Comparison of ENCODE assay signal across 1 cellular context in the genomic region with DNA sequence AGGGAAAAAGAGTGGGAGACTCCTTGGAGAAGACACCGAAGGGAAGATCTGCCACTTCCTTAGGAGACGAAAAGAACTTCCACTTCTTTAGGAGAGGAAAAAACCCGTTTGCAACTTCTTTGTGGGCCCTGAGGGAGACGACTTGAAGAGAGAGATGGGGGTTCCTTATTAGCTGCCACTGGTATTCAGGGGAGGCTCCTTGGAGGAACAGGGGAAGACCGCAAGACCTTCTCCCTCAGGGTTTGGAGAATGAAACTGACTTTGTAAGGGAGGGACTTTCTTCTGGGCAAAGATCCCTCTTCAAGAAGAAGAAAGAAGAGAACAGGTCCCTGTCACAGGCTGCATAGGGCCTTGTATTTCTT.
TF ChIP-seq lines count a peak whose summit lies in the region.

No MANE protein-coding gene starts in this region.

TF ChIP-seq in GM23338, 12 proteins besides CTCF, POLR2A, EP300 and RAD21:
- TF ChIP-seq, protein P1, sequence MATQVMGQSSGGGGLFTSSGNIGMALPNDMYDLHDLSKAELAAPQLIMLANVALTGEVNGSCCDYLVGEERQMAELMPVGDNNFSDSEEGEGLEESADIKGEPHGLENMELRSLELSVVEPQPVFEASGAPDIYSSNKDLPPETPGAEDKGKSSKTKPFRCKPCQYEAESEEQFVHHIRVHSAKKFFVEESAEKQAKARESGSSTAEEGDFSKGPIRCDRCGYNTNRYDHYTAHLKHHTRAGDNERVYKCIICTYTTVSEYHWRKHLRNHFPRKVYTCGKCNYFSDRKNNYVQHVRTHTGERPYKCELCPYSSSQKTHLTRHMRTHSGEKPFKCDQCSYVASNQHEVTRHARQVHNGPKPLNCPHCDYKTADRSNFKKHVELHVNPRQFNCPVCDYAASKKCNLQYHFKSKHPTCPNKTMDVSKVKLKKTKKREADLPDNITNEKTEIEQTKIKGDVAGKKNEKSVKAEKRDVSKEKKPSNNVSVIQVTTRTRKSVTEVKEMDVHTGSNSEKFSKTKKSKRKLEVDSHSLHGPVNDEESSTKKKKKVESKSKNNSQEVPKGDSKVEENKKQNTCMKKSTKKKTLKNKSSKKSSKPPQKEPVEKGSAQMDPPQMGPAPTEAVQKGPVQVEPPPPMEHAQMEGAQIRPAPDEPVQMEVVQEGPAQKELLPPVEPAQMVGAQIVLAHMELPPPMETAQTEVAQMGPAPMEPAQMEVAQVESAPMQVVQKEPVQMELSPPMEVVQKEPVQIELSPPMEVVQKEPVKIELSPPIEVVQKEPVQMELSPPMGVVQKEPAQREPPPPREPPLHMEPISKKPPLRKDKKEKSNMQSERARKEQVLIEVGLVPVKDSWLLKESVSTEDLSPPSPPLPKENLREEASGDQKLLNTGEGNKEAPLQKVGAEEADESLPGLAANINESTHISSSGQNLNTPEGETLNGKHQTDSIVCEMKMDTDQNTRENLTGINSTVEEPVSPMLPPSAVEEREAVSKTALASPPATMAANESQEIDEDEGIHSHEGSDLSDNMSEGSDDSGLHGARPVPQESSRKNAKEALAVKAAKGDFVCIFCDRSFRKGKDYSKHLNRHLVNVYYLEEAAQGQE (IDR thresholded peaks at IDR 0.05; ENCODE audit: unreplicated experiment): no peak
- TF ChIP-seq NANOG (IDR thresholded peaks at IDR 0.05; ENCODE audit: borderline replicate concordance) (no peak), STAT1 (IDR thresholded peaks at IDR 0.05; ENCODE audit: unreplicated experiment) (no peak), JUNB (IDR thresholded peaks at IDR 0.05; ENCODE audit: unreplicated experiment) (no peak), EZH2 (IDR thresholded peaks at IDR 0.05; ENCODE audit: low read depth, unreplicated experiment) (no peak), ZNF331 (CRISPR knock-in tag; IDR thresholded peaks at IDR 0.05; ENCODE audit: low read depth) (no peak)
- TF ChIP-seq, protein P2, sequence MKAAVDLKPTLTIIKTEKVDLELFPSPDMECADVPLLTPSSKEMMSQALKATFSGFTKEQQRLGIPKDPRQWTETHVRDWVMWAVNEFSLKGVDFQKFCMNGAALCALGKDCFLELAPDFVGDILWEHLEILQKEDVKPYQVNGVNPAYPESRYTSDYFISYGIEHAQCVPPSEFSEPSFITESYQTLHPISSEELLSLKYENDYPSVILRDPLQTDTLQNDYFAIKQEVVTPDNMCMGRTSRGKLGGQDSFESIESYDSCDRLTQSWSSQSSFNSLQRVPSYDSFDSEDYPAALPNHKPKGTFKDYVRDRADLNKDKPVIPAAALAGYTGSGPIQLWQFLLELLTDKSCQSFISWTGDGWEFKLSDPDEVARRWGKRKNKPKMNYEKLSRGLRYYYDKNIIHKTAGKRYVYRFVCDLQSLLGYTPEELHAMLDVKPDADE (IDR thresholded peaks at IDR 0.05): no peak
